In genomic region chr13:75760182-75760981, GRCh38 we compare ENCODE assay signal across 1 cellular context.
TF ChIP-seq lines count a peak whose summit lies in the region.

No MANE protein-coding gene starts in this region.

TF ChIP-seq in HepG2, 621 proteins besides CTCF, POLR2A, EP300 and RAD21 (continued from another document and continues in another):
- no peak for TF ChIP-seq ZBTB2 (CRISPR knock-in tag; IDR thresholded peaks at IDR 0.05; ENCODE audit: low read depth)
- TF ChIP-seq ZNF430 (CRISPR knock-in tag; IDR thresholded peaks at IDR 0.05), result no peak
- TF ChIP-seq PRMT3 (CRISPR knock-in tag; IDR thresholded peaks at IDR 0.05; ENCODE audit: borderline replicate concordance, low read depth), result no peak
- 0 out of 2 replicates have a peak, but pooled peaks have one; percentile 45 for TF ChIP-seq DMAP1 (CRISPR knock-in tag; IDR thresholded peaks at IDR 0.05)
- TF ChIP-seq ZNF674 (CRISPR knock-in tag; IDR thresholded peaks at IDR 0.05; ENCODE audit: low read depth), result no peak
- TF ChIP-seq RBM39 (IDR thresholded peaks at IDR 0.05; ENCODE audit: low read depth, low read length, poor library complexity, severe bottlenecking), result no peak
- peak; percentile 37; the same call in 1 of the 2 replicates for TF ChIP-seq TFAP4 (IDR thresholded peaks at IDR 0.05; ENCODE audit: borderline replicate concordance, low read depth)
- no peak for TF ChIP-seq SMAD3 (CRISPR knock-in tag; IDR thresholded peaks at IDR 0.05)
- no peak for TF ChIP-seq REPIN1 (CRISPR knock-in tag; IDR thresholded peaks at IDR 0.05; ENCODE audit: borderline replicate concordance, low read depth)
- no peak for TF ChIP-seq KDM3A (CRISPR knock-in tag; IDR thresholded peaks at IDR 0.05; ENCODE audit: low read depth)
- TF ChIP-seq NFKBIZ (CRISPR knock-in tag; IDR thresholded peaks at IDR 0.05), result peak; percentile 55; the same call in 1 of the 2 replicates
- no peak; the same call in 1 of the 2 replicates for TF ChIP-seq ZNF749 (CRISPR knock-in tag; IDR thresholded peaks at IDR 0.05; ENCODE audit: borderline replicate concordance)
- no peak for TF ChIP-seq CEBPB (IDR thresholded peaks at IDR 0.05; ENCODE audit: borderline replicate concordance, low read depth, low read length)
- 0 out of 2 replicates have a peak, but pooled peaks have one; percentile 28 for TF ChIP-seq ZNF414 (CRISPR knock-in tag; IDR thresholded peaks at IDR 0.05)
- TF ChIP-seq ZNF260 (CRISPR knock-in tag; IDR thresholded peaks at IDR 0.05; ENCODE audit: borderline replicate concordance, low read depth), result no peak
- no peak for TF ChIP-seq ZNF276 (CRISPR knock-in tag; IDR thresholded peaks at IDR 0.05; ENCODE audit: low read depth)
- no peak for TF ChIP-seq ZNF703 (CRISPR knock-in tag; IDR thresholded peaks at IDR 0.05; ENCODE audit: borderline replicate concordance)
- no peak; the same call in 1 of the 2 replicates for TF ChIP-seq BRD4 (CRISPR knock-in tag; IDR thresholded peaks at IDR 0.05)
- TF ChIP-seq ZBTB38 (CRISPR knock-in tag; IDR thresholded peaks at IDR 0.05), result no peak
- no peak for TF ChIP-seq NFIB (CRISPR knock-in tag; IDR thresholded peaks at IDR 0.05; ENCODE audit: borderline replicate concordance)
- no peak for TF ChIP-seq ZC3H13 (CRISPR knock-in tag; IDR thresholded peaks at IDR 0.05)
- no peak for TF ChIP-seq PRPF4 (IDR thresholded peaks at IDR 0.05; ENCODE audit: low read depth, low read length, poor library complexity, severe bottlenecking)
- peak; percentile 45; the same call in 1 of the 2 replicates for TF ChIP-seq DPF2 (CRISPR knock-in tag; IDR thresholded peaks at IDR 0.05; ENCODE audit: borderline replicate concordance, low read depth)
- TF ChIP-seq SRSF4 (IDR thresholded peaks at IDR 0.05; ENCODE audit: low read depth, low read length, poor library complexity, severe bottlenecking), result no peak
- no peak for TF ChIP-seq ZNF225 (CRISPR knock-in tag; IDR thresholded peaks at IDR 0.05)
- no peak for TF ChIP-seq ZNF691 (CRISPR knock-in tag; IDR thresholded peaks at IDR 0.05; ENCODE audit: borderline replicate concordance, low read depth)
- no peak for TF ChIP-seq AKAP8 (CRISPR knock-in tag; IDR thresholded peaks at IDR 0.05)
- TF ChIP-seq NFRKB (IDR thresholded peaks at IDR 0.05), result no peak
- no peak for TF ChIP-seq ZNF253 (CRISPR knock-in tag; IDR thresholded peaks at IDR 0.05; ENCODE audit: borderline replicate concordance)
- no peak for TF ChIP-seq ZBTB10 (CRISPR knock-in tag; IDR thresholded peaks at IDR 0.05; ENCODE audit: borderline replicate concordance)
- TF ChIP-seq GRHL1 (CRISPR knock-in tag; conservative IDR thresholded peaks at IDR 0.05), result no peak
- TF ChIP-seq ZNF333 (CRISPR knock-in tag; IDR thresholded peaks at IDR 0.05; ENCODE audit: borderline replicate concordance), result no peak
- TF ChIP-seq ZBTB7B (CRISPR knock-in tag; IDR thresholded peaks at IDR 0.05), result no peak
- TF ChIP-seq SOX6 (IDR thresholded peaks at IDR 0.05), result no peak
- peak; percentile 86 for TF ChIP-seq SOX6 (CRISPR knock-in tag; IDR thresholded peaks at IDR 0.05)
- no peak for TF ChIP-seq SP4 (CRISPR knock-in tag; IDR thresholded peaks at IDR 0.05)
- TF ChIP-seq MAFF (IDR thresholded peaks at IDR 0.05; ENCODE audit: low read depth, low read length), result peak; percentile 64
- TF ChIP-seq ATF3 (CRISPR knock-in tag; IDR thresholded peaks at IDR 0.05), result no peak
- TF ChIP-seq ATF6 (CRISPR knock-in tag; conservative IDR thresholded peaks at IDR 0.05), result no peak
- TF ChIP-seq ONECUT2 (CRISPR knock-in tag; IDR thresholded peaks at IDR 0.05), result no peak
- TF ChIP-seq PLSCR1 (CRISPR knock-in tag; IDR thresholded peaks at IDR 0.05; ENCODE audit: borderline replicate concordance), result no peak
- 0 out of 2 replicates have a peak, but pooled peaks have one; percentile 42 for TF ChIP-seq ARID2 (CRISPR knock-in tag; IDR thresholded peaks at IDR 0.05; ENCODE audit: borderline replicate concordance)
- TF ChIP-seq RBAK (CRISPR knock-in tag; IDR thresholded peaks at IDR 0.05), result no peak
- no peak for TF ChIP-seq FLYWCH1 (CRISPR knock-in tag; IDR thresholded peaks at IDR 0.05)
- peak; percentile 50; the same call in 1 of the 2 replicates for TF ChIP-seq ZKSCAN5 (CRISPR knock-in tag; IDR thresholded peaks at IDR 0.05)
- no peak for TF ChIP-seq ZNF570 (CRISPR knock-in tag; IDR thresholded peaks at IDR 0.05; ENCODE audit: borderline replicate concordance)
